Comparison of ENCODE assay signal across 23 cellular contexts in the genomic region with DNA sequence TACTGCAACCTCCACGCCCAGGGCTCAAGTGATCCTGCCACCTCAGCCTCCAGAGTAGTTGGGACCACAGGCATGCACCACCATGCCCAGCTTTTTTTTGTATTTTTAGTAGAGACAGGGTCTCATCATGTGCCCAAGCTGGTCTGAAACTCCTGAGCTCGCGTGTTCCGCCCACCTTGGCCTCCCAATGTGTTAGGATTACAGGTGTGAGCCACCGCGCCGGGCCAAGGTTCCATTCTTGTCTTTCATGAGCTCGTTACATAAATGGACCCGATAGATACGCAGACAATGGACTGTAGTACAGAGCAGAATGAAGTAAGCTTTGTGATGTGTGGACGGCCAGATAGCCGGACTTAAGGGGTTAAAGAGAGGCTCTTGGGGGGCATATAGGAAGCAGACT.
"Had no signal": no experiment of that assay in that cellular context is flagged by ENCODE, and none has a peak within 500 bp of the region (broad histone marks: within the 10 kb centered on the region; RNA-seq: fewer than 3 reads in every experiment).

No MANE protein-coding gene starts in this region.

- H3K4me3 ChIP-seq: ascending aorta, body of pancreas, MG63, PC-9 had no signal

- H3K27ac ChIP-seq: ascending aorta, PC-9 had no signal

- DNase-seq: activated B cell treated with CpG ODN at 0.5 μM for 24 hours; activated CD4-positive, alpha-beta T cell treated with anti-CD3 and anti-CD28 coated beads for 1 hour; activated CD4-positive, alpha-beta T cell treated with anti-CD3 and anti-CD28 coated beads, Interleukin-2, amount 10 ng/mL, durations not matched to agents 24 days and 14 days; activated CD4-positive, alpha-beta T cell treated with anti-CD3 and anti-CD28 coated beads, Interleukin-2, amount 50 U/mL, for 48 hours; activated gamma-delta T cell; activated naive CD4-positive, alpha-beta T cell treated with anti-CD3 and anti-CD28 coated beads, Interleukin-2, amount 10 ng/mL, durations not matched to agents 7 days and 5 days; activated T-cell treated with anti-CD3 and anti-CD28 coated beads, Interleukin-2, amount 50 U/mL, for 48 hours; amniotic stem cell; body of pancreas; central memory CD4-positive, alpha-beta T cell; MG63; MV-4-11; NCI-H1105; NCI-H1436; NCI-H187; NCI-H2081; NCI-H446; NCI-H524; PC-9; SHP77 treated with DMSO at 0.1 percent for 48 hours; T-helper 2 cell; T1000 had no signal

- H3K4me3 Mint-ChIP-seq: activated B cell treated with CpG ODN at 0.5 μM for 24 hours; activated CD4-positive, alpha-beta T cell treated with anti-CD3 and anti-CD28 coated beads, Interleukin-2, amount 10 ng/mL, durations not matched to agents 24 days and 14 days; activated naive CD4-positive, alpha-beta T cell treated with anti-CD3 and anti-CD28 coated beads, Interleukin-2, amount 10 ng/mL, durations not matched to agents 7 days and 5 days had no signal

- H3K27ac Mint-ChIP-seq: activated B cell treated with CpG ODN at 0.5 μM for 24 hours; activated CD4-positive, alpha-beta T cell treated with anti-CD3 and anti-CD28 coated beads, Interleukin-2, amount 10 ng/mL, durations not matched to agents 24 days and 14 days; activated naive CD4-positive, alpha-beta T cell treated with anti-CD3 and anti-CD28 coated beads, Interleukin-2, amount 10 ng/mL, durations not matched to agents 7 days and 5 days had no signal

- H3K27me3 Mint-ChIP-seq: activated B cell treated with CpG ODN at 0.5 μM for 24 hours; activated CD4-positive, alpha-beta T cell treated with anti-CD3 and anti-CD28 coated beads, Interleukin-2, amount 10 ng/mL, durations not matched to agents 24 days and 14 days; activated naive CD4-positive, alpha-beta T cell treated with anti-CD3 and anti-CD28 coated beads, Interleukin-2, amount 10 ng/mL, durations not matched to agents 7 days and 5 days had no signal

- ATAC-seq: body of pancreas had no signal

- H3K9me3 Mint-ChIP-seq: activated B cell treated with CpG ODN at 0.5 μM for 24 hours; activated CD4-positive, alpha-beta T cell treated with anti-CD3 and anti-CD28 coated beads, Interleukin-2, amount 10 ng/mL, durations not matched to agents 24 days and 14 days; activated naive CD4-positive, alpha-beta T cell treated with anti-CD3 and anti-CD28 coated beads, Interleukin-2, amount 10 ng/mL, durations not matched to agents 7 days and 5 days had no signal
